ENCODE assay signal across 11 cellular contexts in the genomic region with DNA sequence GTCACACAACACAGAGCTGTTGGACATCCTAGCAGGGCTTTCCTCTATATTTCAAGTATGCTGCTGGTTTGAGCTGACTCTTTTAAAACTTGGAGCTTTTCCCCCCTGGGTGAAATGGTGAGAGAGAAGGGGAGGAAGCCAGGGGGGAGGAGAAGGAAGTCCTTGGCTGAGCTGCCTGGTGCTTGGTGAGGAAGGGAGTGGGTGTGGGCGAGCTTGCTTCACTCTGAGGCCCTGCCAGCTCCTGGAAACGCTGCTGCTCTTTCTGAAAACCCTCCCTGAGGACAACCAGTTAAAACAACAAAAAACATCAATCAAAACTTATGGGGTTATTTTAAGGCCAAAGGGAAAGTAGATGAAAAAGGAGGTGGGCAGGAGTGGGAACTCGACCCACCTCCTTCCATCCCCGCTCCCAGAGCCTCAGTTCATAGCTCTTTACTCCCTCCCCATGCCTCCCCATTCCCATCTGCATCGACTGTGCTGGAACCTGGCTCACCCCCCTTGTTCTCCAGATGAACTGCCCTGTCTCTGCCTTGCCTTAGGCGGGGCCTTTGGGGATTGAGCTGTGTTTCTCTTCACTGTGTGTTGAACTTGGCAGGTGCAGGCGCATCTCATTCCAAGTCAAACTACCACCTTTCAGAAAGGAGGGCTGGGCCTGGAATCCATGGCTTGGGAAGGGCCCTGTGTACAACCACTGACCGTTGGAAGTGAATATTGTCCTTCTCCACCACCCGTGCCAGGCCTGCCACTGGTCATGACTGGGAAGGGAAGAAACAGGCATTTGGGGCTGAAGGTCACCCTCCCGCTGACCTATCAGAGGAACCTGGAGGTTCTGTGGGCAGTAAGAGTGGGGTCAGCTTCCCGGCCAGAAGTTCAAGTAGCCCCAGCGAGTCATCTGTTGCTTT.
DNase-seq lines count a peak whose midpoint lies in the region; ATAC-seq and TF ChIP-seq lines count a peak whose summit lies in the region.
"Had no signal": no experiment of that assay in that cellular context is flagged by ENCODE, and none has a peak within 500 bp of the region (broad histone marks: within the 10 kb centered on the region; RNA-seq: fewer than 3 reads in every experiment).

No MANE protein-coding gene starts in this region.

- WGBS in aorta, 2 donors: 8 to 11% methylated on average over 12 of the region's 12 CpGs

- peak overlapping the region; percentile 62 for H2AFZ ChIP-seq in osteoblast (ENCODE audit: low read length)

- DNase-seq in activated CD4-positive, alpha-beta T cell treated with anti-CD3 and anti-CD28 coated beads, Interleukin-2, amount 10 ng/mL, durations not matched to agents 24 days and 14 days: peak; percentile 44
- no peak for DNase-seq in activated CD4-positive, alpha-beta T cell treated with anti-CD3 and anti-CD28 coated beads, Interleukin-2, amount 10 ng/mL, durations not matched to agents 7 days and 5 days
- DNase-seq in cardiac septum (ENCODE audit: low spot score): peak; percentile 81
- DNase-seq in osteoblast (ENCODE audit: insufficient read length, low spot score, missing footprints): no peak
- peak; percentile 85 to 91 for DNase-seq in aorta
- DNase-seq in SW 1271 (lab: John Stamatoyannopoulos, UW): no peak
- DNase-seq in occipital lobe (lab: John Stamatoyannopoulos, UW): no peak
- DNase-seq in NCI-H2107 treated with DMSO at 0.1 percent for 48 hours (lab: John Stamatoyannopoulos, UW; ENCODE audit: unreplicated experiment): no peak
- DNase-seq: ACHN, NCI-H510A, T-helper 17 cell had no signal

- H3K27me3 ChIP-seq in osteoblast (ENCODE audit: insufficient read depth, low read length): no peaks in the 10 kb centered on the region
- no peaks in the 10 kb centered on the region for H3K27me3 ChIP-seq in aorta (ENCODE audit: control insufficient read depth in 1 of 2, insufficient read depth in 2 of 2, low read length in 1 of 2)

- H3K4me1 Mint-ChIP-seq in activated CD4-positive, alpha-beta T cell treated with anti-CD3 and anti-CD28 coated beads, Interleukin-2, amount 10 ng/mL, durations not matched to agents 24 days and 14 days: no peaks in the 10 kb centered on the region
- H3K4me1 Mint-ChIP-seq in activated CD4-positive, alpha-beta T cell treated with anti-CD3 and anti-CD28 coated beads, Interleukin-2, amount 10 ng/mL, durations not matched to agents 7 days and 5 days: no peaks in the 10 kb centered on the region
- H3K4me1 Mint-ChIP-seq: T-helper 17 cell had no signal

- POLR2A ChIA-PET in activated CD4-positive, alpha-beta T cell treated with anti-CD3 and anti-CD28 coated beads, Interleukin-2, amount 10 ng/mL, durations not matched to agents 7 days and 5 days (lab: Charles Lee): no interaction called here

- H3K4me2 ChIP-seq in osteoblast (ENCODE audit: insufficient read depth, low read length): peak overlapping the region; percentile 23

- no peaks in the 10 kb centered on the region for H3K79me2 ChIP-seq in osteoblast (ENCODE audit: insufficient read depth, low read length)

- peak; percentile 93 for ATAC-seq in aorta (ENCODE audit: low FRiP score)
- ATAC-seq: T-helper 17 cell had no signal

- H3K4me1 ChIP-seq in osteoblast (ENCODE audit: insufficient read depth, low read length) (no peaks in the 10 kb centered on the region), aorta (ENCODE audit: control insufficient read depth in 1 of 2, insufficient read depth in 2 of 2, low read length in 2 of 2) (peaks cover 0 to 4% of the 10 kb centered on the region in 2 donors)

- no peak overlapping the region for H3K27ac ChIP-seq in osteoblast (ENCODE audit: low read depth, low read length)
- H3K27ac ChIP-seq in aorta (ENCODE audit: low read depth in 1 of 2, low read length in 2 of 2): peak overlapping the region in 1 of 2 donors; percentile 10

- H3K9me3 ChIP-seq in osteoblast (ENCODE audit: low read depth, low read length) (no peaks in the 10 kb centered on the region), aorta (ENCODE audit: control insufficient read depth, low read length) (no peaks in the 10 kb centered on the region)

- H3K4me3 Mint-ChIP-seq in activated CD4-positive, alpha-beta T cell treated with anti-CD3 and anti-CD28 coated beads, Interleukin-2, amount 10 ng/mL, durations not matched to agents 24 days and 14 days: no peak overlapping the region
- H3K4me3 Mint-ChIP-seq in activated CD4-positive, alpha-beta T cell treated with anti-CD3 and anti-CD28 coated beads, Interleukin-2, amount 10 ng/mL, durations not matched to agents 7 days and 5 days: no peak overlapping the region
- H3K4me3 Mint-ChIP-seq: T-helper 17 cell had no signal

- H3K27me3 Mint-ChIP-seq in activated CD4-positive, alpha-beta T cell treated with anti-CD3 and anti-CD28 coated beads, Interleukin-2, amount 10 ng/mL, durations not matched to agents 24 days and 14 days: peaks cover 10% of the 10 kb centered on the region
- peaks cover 19% of the 10 kb centered on the region for H3K27me3 Mint-ChIP-seq in activated CD4-positive, alpha-beta T cell treated with anti-CD3 and anti-CD28 coated beads, Interleukin-2, amount 10 ng/mL, durations not matched to agents 7 days and 5 days

- H4K20me1 ChIP-seq in osteoblast (ENCODE audit: insufficient read depth, low read length): no peaks in the 10 kb centered on the region

- H3K36me3 ChIP-seq in osteoblast (ENCODE audit: insufficient read depth, low read length) (no peaks in the 10 kb centered on the region), aorta (ENCODE audit: control insufficient read depth in 1 of 2, insufficient read depth in 2 of 2, low read length in 1 of 2) (no peaks in the 10 kb centered on the region)

- no peak for TF ChIP-seq CTCF in osteoblast (IDR thresholded peaks at IDR 0.05; ENCODE audit: extremely low read depth, low read depth, low read length)

- intact Hi-C loops in activated CD4-positive, alpha-beta T cell treated with anti-CD3 and anti-CD28 coated beads, Interleukin-2, amount 10 ng/mL, durations not matched to agents 24 days and 14 days (cut with micrococcal nuclease): no loop called here
- intact Hi-C loops in cardiac septum (cut with DNase I) (loop anchor here (2.0 to 5.0 kb wide), 3 partner anchors 90 to 280 kb away; no protein-coding TSS in a partner anchor), aorta (cut with DNase I) (loop anchor here (1.0 to 10.0 kb wide), 5 partner anchors 76 to 514 kb away; no protein-coding TSS in a partner anchor)

- H3K4me3 ChIP-seq in osteoblast (ENCODE audit: insufficient read depth, low read length): no peak overlapping the region
- no peak overlapping the region for H3K4me3 ChIP-seq in aorta (ENCODE audit: low read length in 2 of 2)

- CTCF ChIA-PET in activated CD4-positive, alpha-beta T cell treated with anti-CD3 and anti-CD28 coated beads, Interleukin-2, amount 10 ng/mL, durations not matched to agents 7 days and 5 days (lab: Charles Lee): interaction anchor here (0.9 kb wide), 1 partner anchor 24 kb away, joined by 3 read pairs; no protein-coding TSS in a partner anchor

- H3K9me3 Mint-ChIP-seq in activated CD4-positive, alpha-beta T cell treated with anti-CD3 and anti-CD28 coated beads, Interleukin-2, amount 10 ng/mL, durations not matched to agents 24 days and 14 days: no peaks in the 10 kb centered on the region
- H3K9me3 Mint-ChIP-seq in activated CD4-positive, alpha-beta T cell treated with anti-CD3 and anti-CD28 coated beads, Interleukin-2, amount 10 ng/mL, durations not matched to agents 7 days and 5 days: no peaks in the 10 kb centered on the region

- no peaks in the 10 kb centered on the region for H3K36me3 Mint-ChIP-seq in activated CD4-positive, alpha-beta T cell treated with anti-CD3 and anti-CD28 coated beads, Interleukin-2, amount 10 ng/mL, durations not matched to agents 24 days and 14 days (ENCODE audit: low read depth)
- no peaks in the 10 kb centered on the region for H3K36me3 Mint-ChIP-seq in activated CD4-positive, alpha-beta T cell treated with anti-CD3 and anti-CD28 coated beads, Interleukin-2, amount 10 ng/mL, durations not matched to agents 7 days and 5 days (ENCODE audit: low read depth)

- H3K27ac Mint-ChIP-seq in activated CD4-positive, alpha-beta T cell treated with anti-CD3 and anti-CD28 coated beads, Interleukin-2, amount 10 ng/mL, durations not matched to agents 24 days and 14 days: no peak overlapping the region
- H3K27ac Mint-ChIP-seq in activated CD4-positive, alpha-beta T cell treated with anti-CD3 and anti-CD28 coated beads, Interleukin-2, amount 10 ng/mL, durations not matched to agents 7 days and 5 days: no peak overlapping the region
- H3K27ac Mint-ChIP-seq: T-helper 17 cell had no signal

Comparison
In these comparisons a context has a peak if more than half of its experiments do, and no peak if none do; other contexts are left out.
1. DNase-seq: peak in activated CD4-positive, alpha-beta T cell treated with anti-CD3 and anti-CD28 coated beads, Interleukin-2, amount 10 ng/mL, durations not matched to agents 24 days and 14 days (single experiment), cardiac septum (single experiment) and aorta (2 of 2); none in activated CD4-positive, alpha-beta T cell treated with anti-CD3 and anti-CD28 coated beads, Interleukin-2, amount 10 ng/mL, durations not matched to agents 7 days and 5 days (single experiment), osteoblast (single experiment), SW 1271 (0 of 2), occipital lobe (single experiment) and NCI-H2107 treated with DMSO at 0.1 percent for 48 hours (single experiment).